ENCODE assay signal across 15 cellular contexts in the genomic region with DNA sequence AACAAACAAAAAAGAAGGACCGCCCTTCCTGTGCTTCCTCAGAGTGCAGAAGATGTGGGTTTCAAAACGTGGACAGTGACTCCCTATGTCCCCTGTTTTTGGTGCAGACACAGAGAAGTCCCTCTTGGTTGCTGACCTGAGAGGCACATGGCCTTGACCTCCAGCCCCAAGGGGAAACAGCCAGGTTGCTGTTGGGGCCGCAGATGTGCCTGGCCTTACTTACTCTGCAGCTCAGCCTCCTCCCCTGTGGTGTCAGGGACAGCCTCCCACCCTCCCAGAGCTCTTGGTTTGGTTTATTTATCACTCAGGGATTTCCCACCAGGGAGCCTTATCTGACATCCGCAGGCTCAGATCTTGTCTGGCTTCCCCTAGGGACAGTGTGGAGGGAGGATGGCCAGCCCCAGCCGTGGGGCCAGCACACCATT.
DNase-seq lines count a peak whose midpoint lies in the region; ATAC-seq and TF ChIP-seq lines count a peak whose summit lies in the region.
"Had no signal": no experiment of that assay in that cellular context is flagged by ENCODE, and none has a peak within 500 bp of the region (broad histone marks: within the 10 kb centered on the region; RNA-seq: fewer than 3 reads in every experiment).

No MANE protein-coding gene starts in this region.

- H3K4ac ChIP-seq in mesenchymal stem cell (ENCODE audit: low read depth in 1 of 2, low read length in 2 of 2), result no peak overlapping the region

- H3K4me2 ChIP-seq in mesenchymal stem cell (ENCODE audit: low read length, poor library complexity, severe bottlenecking), result no peak overlapping the region

- no peak overlapping the region for H2AFZ ChIP-seq in mesenchymal stem cell (ENCODE audit: low read depth, low read length)

- peaks cover 3% of the 10 kb centered on the region for H3K9me3 ChIP-seq in mesenchymal stem cell (ENCODE audit: control insufficient read depth, low read length)
- H3K9me3 ChIP-seq in upper lobe of right lung, result no peaks in the 10 kb centered on the region

- H3K27ac ChIP-seq in angular gyrus (ENCODE audit: low read depth, low read length), result peak overlapping the region; percentile 18
- H3K27ac ChIP-seq in mesenchymal stem cell (ENCODE audit: low read length, poor library complexity, severe bottlenecking), result no peak overlapping the region
- H3K27ac ChIP-seq in upper lobe of right lung, result peak overlapping the region; percentile 58

- H4K91ac ChIP-seq in mesenchymal stem cell (ENCODE audit: low read length), result no peak overlapping the region

- H3K18ac ChIP-seq in mesenchymal stem cell (ENCODE audit: low read depth in 1 of 2, low read length in 2 of 2), result no peak overlapping the region

- no peak for DNase-seq in stimulated activated naive CD8-positive, alpha-beta T cell treated with anti-CD3 and anti-CD28 coated beads, Interleukin-15, Interleukin-2, amounts not matched to agents 100 U/mL and 50 U/mL, for 24 hours
- no peak for DNase-seq in stimulated activated naive CD8-positive, alpha-beta T cell treated with anti-CD3 and anti-CD28 coated beads, Interleukin-15, amount 100 ng/mL, for 72 hours
- DNase-seq in mesenchymal stem cell (peak; percentile 28), upper lobe of right lung (peak; percentile 48), NCI-H82 (lab: John Stamatoyannopoulos, UW) (no peak), mucosa of gallbladder (ENCODE audit: low spot score) (no peak), NCI-H1436 (lab: John Stamatoyannopoulos, UW) (no peak)
- DNase-seq: GF-D8, Kasumi-1, NCI-H1417 treated with DMSO at 0.1 percent for 48 hours, NCI-H2029 treated with DMSO at 0.1 percent for 48 hours, NCI-H510A, SHP77 had no signal

- TF ChIP-seq CTCF in upper lobe of right lung (IDR thresholded peaks at IDR 0.05), result no peak

- H3K36me3 ChIP-seq in mesenchymal stem cell (ENCODE audit: control insufficient read depth in 1 of 2, insufficient read depth in 2 of 2, low read depth in 1 of 2, low read length in 2 of 2), result peaks cover 40 to 41% of the 10 kb centered on the region in 2 experiments
- H3K36me3 ChIP-seq in upper lobe of right lung, result no peaks in the 10 kb centered on the region

- WGBS in mesenchymal stem cell, result 29% methylated on average over 5 of the region's 5 CpGs

- H3K4me3 ChIP-seq in mesenchymal stem cell (ENCODE audit: insufficient read depth in 1 of 2, low read depth in 1 of 2, low read length in 2 of 2) (no peak overlapping the region), upper lobe of right lung (no peak overlapping the region)

- no peaks in the 10 kb centered on the region for H3K9me3 Mint-ChIP-seq in stimulated activated naive CD8-positive, alpha-beta T cell treated with anti-CD3 and anti-CD28 coated beads, Interleukin-15, amount 100 ng/mL, for 72 hours
- H3K9me3 Mint-ChIP-seq: CD8-positive, alpha-beta T cell had no signal

- H2BK15ac ChIP-seq in mesenchymal stem cell (ENCODE audit: low read depth, poor library complexity, severe bottlenecking), result no peak overlapping the region

- peak overlapping the region; percentile 12 to 45 for H2BK12ac ChIP-seq in mesenchymal stem cell (ENCODE audit: low read length in 2 of 2)

- H3K4me1 Mint-ChIP-seq in stimulated activated naive CD8-positive, alpha-beta T cell treated with anti-CD3 and anti-CD28 coated beads, Interleukin-15, amount 100 ng/mL, for 72 hours, result no peaks in the 10 kb centered on the region

- no peak overlapping the region for H3K23ac ChIP-seq in mesenchymal stem cell (ENCODE audit: low read length in 2 of 2)

- H3K79me1 ChIP-seq in mesenchymal stem cell (replicated peaks; ENCODE audit: low read length, poor library complexity, severe bottlenecking), result no peaks in the 10 kb centered on the region

- peak; percentile 19 for ATAC-seq in stimulated activated naive CD8-positive, alpha-beta T cell treated with anti-CD3 and anti-CD28 coated beads, Interleukin-15, Interleukin-2, amounts not matched to agents 100 U/mL and 50 U/mL, for 24 hours
- ATAC-seq in stimulated activated naive CD8-positive, alpha-beta T cell treated with anti-CD3 and anti-CD28 coated beads, Interleukin-15, amount 100 ng/mL, for 72 hours, result no peak
- ATAC-seq in upper lobe of right lung, result peak; percentile 4
- ATAC-seq: CD8-positive, alpha-beta T cell had no signal

- H2AK5ac ChIP-seq in mesenchymal stem cell (ENCODE audit: low read length, severe bottlenecking), result no peak overlapping the region

- H3K4me1 ChIP-seq in mesenchymal stem cell (ENCODE audit: control insufficient read depth, insufficient read depth, low read depth, low read length) (peaks cover 10% of the 10 kb centered on the region), upper lobe of right lung (peaks cover 45% of the 10 kb centered on the region)

- peaks cover 24% of the 10 kb centered on the region for H3K27me3 Mint-ChIP-seq in stimulated activated naive CD8-positive, alpha-beta T cell treated with anti-CD3 and anti-CD28 coated beads, Interleukin-15, amount 100 ng/mL, for 72 hours

- H2BK5ac ChIP-seq in mesenchymal stem cell (ENCODE audit: low read depth, low read length, poor library complexity, severe bottlenecking), result no peak overlapping the region

- H3K27me3 ChIP-seq in mesenchymal stem cell (ENCODE audit: control insufficient read depth in 1 of 2, insufficient read depth in 1 of 2, low read length in 2 of 2), result no peaks in the 10 kb centered on the region
- H3K27me3 ChIP-seq in upper lobe of right lung, result no peaks in the 10 kb centered on the region

- intact Hi-C loops in upper lobe of right lung (cut with DNase I), result loop anchor here (10.0 kb wide), 1 partner anchor 86 kb away; no protein-coding TSS in a partner anchor

- no peak overlapping the region for H3K4me3 Mint-ChIP-seq in stimulated activated naive CD8-positive, alpha-beta T cell treated with anti-CD3 and anti-CD28 coated beads, Interleukin-15, amount 100 ng/mL, for 72 hours
- H3K4me3 Mint-ChIP-seq: CD8-positive, alpha-beta T cell had no signal

- peak overlapping the region in 1 of 2 donors; percentile 37 for H3K27ac Mint-ChIP-seq in stimulated activated naive CD8-positive, alpha-beta T cell treated with anti-CD3 and anti-CD28 coated beads, Interleukin-15, amount 100 ng/mL, for 72 hours
- H3K27ac Mint-ChIP-seq: CD8-positive, alpha-beta T cell had no signal

- no peak overlapping the region for H2BK120ac ChIP-seq in mesenchymal stem cell (ENCODE audit: low read depth, low read length)

- H3K14ac ChIP-seq in mesenchymal stem cell (ENCODE audit: low read length in 2 of 2), result no peak overlapping the region

- no peak overlapping the region for H4K8ac ChIP-seq in mesenchymal stem cell (ENCODE audit: low read length)

- no peak overlapping the region for H3K9ac ChIP-seq in mesenchymal stem cell (ENCODE audit: low read length)

Comparison
In these comparisons a context has a peak if more than half of its experiments do, and no peak if none do; other contexts are left out.
1. DNase-seq: peak in mesenchymal stem cell (single experiment) and upper lobe of right lung (single experiment); none in stimulated activated naive CD8-positive, alpha-beta T cell treated with anti-CD3 and anti-CD28 coated beads, Interleukin-15, Interleukin-2, amounts not matched to agents 100 U/mL and 50 U/mL, for 24 hours (single experiment), stimulated activated naive CD8-positive, alpha-beta T cell treated with anti-CD3 and anti-CD28 coated beads, Interleukin-15, amount 100 ng/mL, for 72 hours (0 of 2), NCI-H82 (single experiment), mucosa of gallbladder (single experiment) and NCI-H1436 (single experiment).